1 cellular context compared by ENCODE assay signal in genomic region chr9:471320-471719, GRCh38.
TF ChIP-seq lines count a peak whose summit lies in the region.

No MANE protein-coding gene starts in this region.

TF ChIP-seq in K562, 482 proteins besides CTCF, POLR2A, EP300 and RAD21 (continued from another document):
- TF ChIP-seq THAP12 (CRISPR knock-in tag; IDR thresholded peaks at IDR 0.05) (no peak), CEBPG (CRISPR knock-in tag; IDR thresholded peaks at IDR 0.05) (no peak), CEBPG (tag; conservative IDR thresholded peaks at IDR 0.05 in 1 of 2, IDR thresholded peaks at IDR 0.05 in 1 of 2) (no peak), CBX8 (IDR thresholded peaks at IDR 0.05; ENCODE audit: borderline replicate concordance, extremely low read depth, low read depth, low read length, poor library complexity, severe bottlenecking) (no peak), LEF1 (IDR thresholded peaks at IDR 0.05) (no peak), RNF219 (CRISPR knock-in tag; IDR thresholded peaks at IDR 0.05) (no peak), ELF1 (tag; IDR thresholded peaks at IDR 0.05) (no peak), NCOA2 (IDR thresholded peaks at IDR 0.05; ENCODE audit: partially characterized antibody in 2 of 2) (no peak), HNRNPH1 (optimal IDR thresholded peaks at IDR 0.05; ENCODE audit: low read depth, low read length) (no peak), ZFP30 (CRISPR knock-in tag; IDR thresholded peaks at IDR 0.05; ENCODE audit: borderline replicate concordance) (no peak), CTCFL (IDR thresholded peaks at IDR 0.05; ENCODE audit: borderline replicate concordance, insufficient read depth, low read depth, low read length, poor library complexity, severe bottlenecking) (no peak), CTBP1 (IDR thresholded peaks at IDR 0.05; ENCODE audit: borderline replicate concordance) (peak; percentile 45; the same call in 1 of the 2 replicates), FOXM1 (IDR thresholded peaks at IDR 0.05; ENCODE audit: low read depth) (no peak), FOXM1 (CRISPR knock-in tag; IDR thresholded peaks at IDR 0.05; ENCODE audit: low read depth) (no peak), FOXK1 (CRISPR knock-in tag; IDR thresholded peaks at IDR 0.05; ENCODE audit: borderline replicate concordance) (no peak), ZNF639 (CRISPR knock-in tag; conservative IDR thresholded peaks at IDR 0.05 in 1 of 2, IDR thresholded peaks at IDR 0.05 in 1 of 2) (no peak), YY1 (IDR thresholded peaks at IDR 0.05; ENCODE audit: borderline replicate concordance in 1 of 3, control insufficient read depth in 1 of 3, extremely low read depth in 1 of 3, insufficient read depth in 3 of 3, insufficient read length in 1 of 3, insufficient replicate concordance in 2 of 3, low read depth in 1 of 3, low read length in 2 of 3) (no peak), ZNF77 (CRISPR knock-in tag; IDR thresholded peaks at IDR 0.05) (no peak), ZNF778 (CRISPR knock-in tag; IDR thresholded peaks at IDR 0.05) (no peak), NEUROD1 (IDR thresholded peaks at IDR 0.05; ENCODE audit: borderline replicate concordance, low read depth, low read length, partially characterized antibody) (no peak), NR0B1 (IDR thresholded peaks at IDR 0.05; ENCODE audit: partially characterized antibody) (no peak), NBN (IDR thresholded peaks at IDR 0.05; ENCODE audit: low read depth) (no peak), TFAM (CRISPR knock-in tag; conservative IDR thresholded peaks at IDR 0.05) (no peak), GTF2A2 (tag; IDR thresholded peaks at IDR 0.05) (no peak), MYBL2 (IDR thresholded peaks at IDR 0.05; ENCODE audit: low read depth) (no peak), MYBL2 (CRISPR knock-in tag; IDR thresholded peaks at IDR 0.05; ENCODE audit: borderline replicate concordance) (no peak), TEAD4 (IDR thresholded peaks at IDR 0.05; ENCODE audit: low read length) (no peak), TEAD4 (CRISPR knock-in tag; IDR thresholded peaks at IDR 0.05; ENCODE audit: borderline replicate concordance) (no peak), ZNF165 (CRISPR knock-in tag; IDR thresholded peaks at IDR 0.05; ENCODE audit: borderline replicate concordance) (no peak), USF1 (CRISPR knock-in tag; IDR thresholded peaks at IDR 0.05) (no peak), MAFF (IDR thresholded peaks at IDR 0.05; ENCODE audit: low read length) (0 out of 2 replicates have a peak, but pooled peaks have one; percentile 30), MITF (IDR thresholded peaks at IDR 0.05) (no peak), KLF10 (CRISPR knock-in tag; IDR thresholded peaks at IDR 0.05) (no peak), ZNF175 (CRISPR knock-in tag; IDR thresholded peaks at IDR 0.05; ENCODE audit: low read depth) (no peak)
